In the genomic region with DNA sequence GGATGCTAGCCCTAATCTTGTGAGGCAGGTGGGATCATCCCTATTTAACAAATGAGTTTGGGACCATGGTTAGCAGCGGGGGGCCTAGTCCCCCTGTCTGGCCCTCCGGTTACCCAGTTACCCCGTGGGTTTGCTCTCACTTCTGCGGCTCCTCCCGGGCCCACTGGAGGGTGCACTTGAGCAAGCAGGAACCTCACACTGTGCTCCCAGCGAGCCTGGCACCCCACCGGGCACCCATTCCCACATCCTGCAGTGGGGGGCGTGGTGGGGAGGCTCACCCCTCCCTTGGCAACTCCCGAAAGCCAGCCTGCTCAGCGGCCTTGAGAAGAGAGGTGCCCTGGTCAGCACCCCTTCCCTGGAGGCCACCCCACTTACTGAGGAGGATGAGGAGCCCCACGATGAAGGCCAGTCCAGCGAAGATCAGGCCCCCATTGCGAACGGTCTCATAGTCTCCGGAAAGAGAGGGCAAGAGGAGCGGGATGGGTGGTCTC, we compare ENCODE assay signal across 8 cellular contexts. TPM values are rescaled to one million over a fixed set of nuclear protein-coding genes. Genes with fewer than 3 reads are reported as not detected.
A peak's percentile ranks its signal among the peaks of the same experiment; 100 is the strongest.
DNase-seq lines count a peak whose midpoint lies in the region; ATAC-seq, FAIRE-seq and TF ChIP-seq lines count a peak whose summit lies in the region.

No MANE protein-coding gene starts in this region.

- peaks cover 87% of the 10 kb centered on the region for H3K4me1 ChIP-seq in HepG2 (ENCODE audit: insufficient read depth, low read length)

- TF ChIP-seq CTCF in HepG2 (CRISPR knock-in tag; IDR thresholded peaks at IDR 0.05): peak; percentile 66
- peak; percentile 70 for TF ChIP-seq CTCF in type B pancreatic cell (conservative IDR thresholded peaks at IDR 0.05)

- FAIRE-seq in RCC 7860 (lab: Jason Lieb, UNC) (no peak), HepG2 (lab: Jason Lieb, UNC) (no peak)

- no peaks in the 10 kb centered on the region for H3K36me3 ChIP-seq in HepG2 (replicated peaks in 1 of 2; ENCODE audit: control insufficient read depth in 1 of 2, insufficient read depth in 2 of 2, low read length in 2 of 2)

- peaks cover 16% of the 10 kb centered on the region for H3K27me3 Mint-ChIP-seq in type B pancreatic cell

- CTCF ChIA-PET in HepG2 (lab: Yijun Ruan, JAX; ENCODE audit: low intra/inter-chr PET ratio, low total read pairs): interaction anchor here (1.0 kb wide), 1 partner anchor 124 kb away, joined by 3 read pairs; no protein-coding TSS in a partner anchor

- TF ChIP-seq POLR2A in HepG2 (IDR thresholded peaks at IDR 0.05; ENCODE audit: insufficient read depth in 1 of 2, low read depth in 2 of 2, low read length in 2 of 2): no peak

- no peaks in the 10 kb centered on the region for H3K9me3 ChIP-seq in HepG2 (ENCODE audit: low read length)

- 63% methylated on average over 7 of the region's 16 CpGs for WGBS in HepG2 (ENCODE audit: low lambda C conversion rate)

- peak overlapping the region in 1 of 3 experiments; percentile 72; a peak in 2 of 6 replicates for H3K4me3 ChIP-seq in HepG2 (replicated peaks in 1 of 3; ENCODE audit: insufficient read depth in 1 of 3, low read depth in 2 of 3, low read length in 3 of 3)

- H3K79me2 ChIP-seq in HepG2 (ENCODE audit: insufficient read depth, low read length): peaks cover 13% of the 10 kb centered on the region

- BruUV-seq in HepG2 (replicated peaks; lab: Mats Ljungman, UMichigan): no TSS peak

- no peak for TF ChIP-seq RAD21 in HepG2 (CRISPR knock-in tag; IDR thresholded peaks at IDR 0.05)

- in situ Hi-C loops in HepG2 (cut with HindIII; ENCODE audit: extremely low pct_ligation_motif_present, low pct_unique_long_range_greater_than_20kb): loop anchor here (5.0 kb wide), 1 partner anchor 125 kb away; no protein-coding TSS in a partner anchor

- peak; percentile 61 for DNase-seq in activated T-cell treated with anti-CD3 and anti-CD28 coated beads for 1 hour (ENCODE audit: low read depth)
- DNase-seq in activated T-cell treated with anti-CD3 and anti-CD28 coated beads for 4 hours: no peak
- DNase-seq in RCC 7860 (ENCODE audit: low spot score): peak; percentile 11
- peak; percentile 47 for DNase-seq in astrocyte of the hippocampus (ENCODE audit: low read depth, low spot score)
- DNase-seq in HepG2 (ENCODE audit: low spot score): no peak
- no peak for DNase-seq in type B pancreatic cell (ENCODE audit: extremely low spot score, unreplicated experiment)

- peaks cover 0 to 6% of the 10 kb centered on the region in 2 experiments; a peak in 1 of 5 replicates for H3K27me3 ChIP-seq in HepG2 (ENCODE audit: control insufficient read depth in 1 of 2, insufficient read depth in 2 of 2, low read length in 2 of 2)

- POLR2A ChIA-PET in HepG2 (lab: Yijun Ruan, JAX): no interaction called here

- ATAC-seq in HepG2 (no peak; the same call in 2 of the 3 replicates), GM19351 (IDR thresholded peaks at IDR 0.05; ENCODE audit: unreplicated experiment) (no peak), GM21528 (IDR thresholded peaks at IDR 0.05; ENCODE audit: low FRiP score, unreplicated experiment) (no peak)

- no peaks in the 10 kb centered on the region for H3K9me3 Mint-ChIP-seq in type B pancreatic cell

- peaks cover 21% of the 10 kb centered on the region for H3K4me1 Mint-ChIP-seq in type B pancreatic cell (ENCODE audit: unreplicated experiment)

- H3K27ac Mint-ChIP-seq in type B pancreatic cell: no peak overlapping the region

- H3K4me3 Mint-ChIP-seq in type B pancreatic cell: no peak overlapping the region

- H3K4me2 ChIP-seq in HepG2 (ENCODE audit: low read depth, low read length): peak overlapping the region; percentile 72

- H4K20me1 ChIP-seq in HepG2 (ENCODE audit: insufficient read depth, low read length): no peaks in the 10 kb centered on the region

- no peak overlapping the region for H2AFZ ChIP-seq in HepG2 (ENCODE audit: low read length)

- intact Hi-C loops in HepG2 (cut with micrococcal nuclease; ENCODE audit: unreplicated experiment): no loop called here

- no peak overlapping the region for H3K27ac ChIP-seq in HepG2 (ENCODE audit: extremely low read length, insufficient read depth, low read length)

- H3K9ac ChIP-seq in HepG2 (ENCODE audit: insufficient read depth, low read depth, low read length): no peak overlapping the region

- no peak for TF ChIP-seq EP300 in HepG2 (IDR thresholded peaks at IDR 0.05; ENCODE audit: low read depth in 2 of 2, low read length in 2 of 2)
- TF ChIP-seq EP300 in HepG2 (CRISPR knock-in tag; IDR thresholded peaks at IDR 0.05; ENCODE audit: borderline replicate concordance): no peak

- no peaks in the 10 kb centered on the region for H3K36me3 Mint-ChIP-seq in type B pancreatic cell

RNA-seq across cellular contexts. Expression of gene FXYD2, which starts 2.5 kb away (rescaled TPM):
- total RNA-seq in HepG2 (2016; rRNA removed; fragmentation: Illumina TruSeq; extraction: Trizol) (106 and 107 TPM in 2 replicates), type B pancreatic cell (ENCODE audit: low replicate concordance) (40.8 and 57.5 TPM in 2 replicates)
- total RNA-seq in HepG2 (2016; cell fraction: cytosol; rRNA removed; fragmentation: Illumina TruSeq; extraction: Trizol; ENCODE audit: low read depth): 71.2 and 93.3 TPM in 2 replicates
- total RNA-seq in HepG2 (2016; cell fraction: insoluble cytoplasmic fraction; rRNA removed; fragmentation: Illumina TruSeq; extraction: Trizol): 102 and 114 TPM in 2 replicates
- total RNA-seq in HepG2 (2016; cell fraction: membrane; rRNA removed; fragmentation: Illumina TruSeq; extraction: Trizol): 99.5 and 112 TPM in 2 replicates
- total RNA-seq in HepG2 (2016; cell fraction: nucleus; rRNA removed; fragmentation: Illumina TruSeq; extraction: Trizol): 50.7 and 58.0 TPM in 2 replicates
- 38.8 and 45.9 TPM in 2 replicates for polyA plus RNA-seq in HepG2 (2011; rRNA removed)
- 34.6 and 67.1 TPM in 2 replicates for polyA plus RNA-seq in HepG2 (2011; cell fraction: cytosol; rRNA removed)
- 36.7 and 39.0 TPM in 2 replicates for polyA plus RNA-seq in HepG2 (2011; cell fraction: nucleus; rRNA removed)
- polyA plus RNA-seq in HepG2 (2012): 12.8 and 15.4 TPM in 2 replicates
- 80.3 and 98.8 TPM in 2 replicates for polyA plus RNA-seq in HepG2 (2016; cell fraction: cytosol; fragmentation: Illumina TruSeq; extraction: Trizol; ENCODE audit: low read depth)
- 93.9 and 102 TPM in 2 replicates for polyA plus RNA-seq in HepG2 (2016; cell fraction: insoluble cytoplasmic fraction; fragmentation: Illumina TruSeq; extraction: Trizol; ENCODE audit: low read depth)
- polyA plus RNA-seq in HepG2 (2016; cell fraction: membrane; fragmentation: Illumina TruSeq; extraction: Trizol; ENCODE audit: low read depth): 83.4 and 95.9 TPM in 2 replicates
- polyA plus RNA-seq in HepG2 (2016; cell fraction: nucleus; fragmentation: Illumina TruSeq; extraction: Trizol; ENCODE audit: insufficient read depth, low read depth): 79.8 and 83.8 TPM in 2 replicates
- 0.12 and 31.7 TPM in 2 replicates for polyA minus RNA-seq in HepG2 (2011; rRNA and poly(A)+ RNA removed; ENCODE audit: low replicate concordance)
- polyA minus RNA-seq in HepG2 (2011; cell fraction: cytosol; rRNA and poly(A)+ RNA removed): 4.7 and 14.1 TPM in 2 replicates
- 35.9 and 38.2 TPM in 2 replicates for polyA minus RNA-seq in HepG2 (2011; cell fraction: nucleus; rRNA and poly(A)+ RNA removed)

RNA-seq across cellular contexts. Expression of gene DSCAML1, which starts 25.1 kb away (rescaled TPM):
- 0.14 and 0.29 TPM in 2 replicates for total RNA-seq in HepG2 (2016; rRNA removed; fragmentation: Illumina TruSeq; extraction: Trizol)
- total RNA-seq in HepG2 (2016; cell fraction: cytosol; rRNA removed; fragmentation: Illumina TruSeq; extraction: Trizol; ENCODE audit: low read depth): 0.61 and 0.88 TPM in 2 replicates
- 0.24 and 0.35 TPM in 2 replicates for total RNA-seq in HepG2 (2016; cell fraction: insoluble cytoplasmic fraction; rRNA removed; fragmentation: Illumina TruSeq; extraction: Trizol)
- 0.17 and 0.28 TPM in 2 replicates for total RNA-seq in HepG2 (2016; cell fraction: membrane; rRNA removed; fragmentation: Illumina TruSeq; extraction: Trizol)
- 0.47 and 0.50 TPM in 2 replicates for total RNA-seq in HepG2 (2016; cell fraction: nucleus; rRNA removed; fragmentation: Illumina TruSeq; extraction: Trizol)
- polyA plus RNA-seq in HepG2 (2011; rRNA removed): 0.40 and 0.72 TPM in 2 replicates
- 0.15 and 0.35 TPM in 2 replicates for polyA plus RNA-seq in HepG2 (2011; cell fraction: cytosol; rRNA removed)
- polyA plus RNA-seq in HepG2 (2011; cell fraction: nucleus; rRNA removed): 2.6 and 4.1 TPM in 2 replicates
- 0.48 and 0.69 TPM in 2 replicates for polyA plus RNA-seq in HepG2 (2012)
- polyA plus RNA-seq in HepG2 (2016; cell fraction: cytosol; fragmentation: Illumina TruSeq; extraction: Trizol; ENCODE audit: low read depth): 0.06 and 0.07 TPM in 2 replicates
- 0.14 and 0.19 TPM in 2 replicates for polyA plus RNA-seq in HepG2 (2016; cell fraction: insoluble cytoplasmic fraction; fragmentation: Illumina TruSeq; extraction: Trizol; ENCODE audit: low read depth)
- polyA plus RNA-seq in HepG2 (2016; cell fraction: membrane; fragmentation: Illumina TruSeq; extraction: Trizol; ENCODE audit: low read depth): 0.09 and 0.14 TPM in 2 replicates
- 0.24 and 0.74 TPM in 2 replicates for polyA plus RNA-seq in HepG2 (2016; cell fraction: nucleus; fragmentation: Illumina TruSeq; extraction: Trizol; ENCODE audit: insufficient read depth, low read depth)
- 1.8 TPM in 1 of 2 replicates, not detected in the other for polyA minus RNA-seq in HepG2 (2011; rRNA and poly(A)+ RNA removed; ENCODE audit: low replicate concordance)
- polyA minus RNA-seq in HepG2 (2011; cell fraction: cytosol; rRNA and poly(A)+ RNA removed): 0.18 and 0.20 TPM in 2 replicates
- polyA minus RNA-seq in HepG2 (2011; cell fraction: nucleus; rRNA and poly(A)+ RNA removed): 2.7 and 6.2 TPM in 2 replicates
- total RNA-seq in type B pancreatic cell (ENCODE audit: low replicate concordance): 5.8 and 9.8 TPM in 2 replicates

RNA-seq across cellular contexts. Expression of gene FXYD6, which starts 54.4 kb away (rescaled TPM):
- total RNA-seq in HepG2 (2016; rRNA removed; fragmentation: Illumina TruSeq; extraction: Trizol) (not detected in 2 replicates), type B pancreatic cell (ENCODE audit: low replicate concordance) (22.9 and 66.6 TPM in 2 replicates)
- total RNA-seq in HepG2 (2016; cell fraction: cytosol; rRNA removed; fragmentation: Illumina TruSeq; extraction: Trizol; ENCODE audit: low read depth): not detected in 2 replicates
- total RNA-seq in HepG2 (2016; cell fraction: insoluble cytoplasmic fraction; rRNA removed; fragmentation: Illumina TruSeq; extraction: Trizol): not detected in 2 replicates
- total RNA-seq in HepG2 (2016; cell fraction: membrane; rRNA removed; fragmentation: Illumina TruSeq; extraction: Trizol): not detected in 2 replicates
- total RNA-seq in HepG2 (2016; cell fraction: nucleus; rRNA removed; fragmentation: Illumina TruSeq; extraction: Trizol): not detected in 2 replicates
- not detected in 2 replicates for polyA plus RNA-seq in HepG2 (2011; rRNA removed)
- not detected in 2 replicates for polyA plus RNA-seq in HepG2 (2011; cell fraction: cytosol; rRNA removed)
- not detected in 2 replicates for polyA plus RNA-seq in HepG2 (2011; cell fraction: nucleus; rRNA removed)
- polyA plus RNA-seq in HepG2 (2012): not detected in 2 replicates
- polyA plus RNA-seq in HepG2 (2016; cell fraction: cytosol; fragmentation: Illumina TruSeq; extraction: Trizol; ENCODE audit: low read depth): not detected in 2 replicates
- not detected in 2 replicates for polyA plus RNA-seq in HepG2 (2016; cell fraction: insoluble cytoplasmic fraction; fragmentation: Illumina TruSeq; extraction: Trizol; ENCODE audit: low read depth)
- not detected in 2 replicates for polyA plus RNA-seq in HepG2 (2016; cell fraction: membrane; fragmentation: Illumina TruSeq; extraction: Trizol; ENCODE audit: low read depth)
- polyA plus RNA-seq in HepG2 (2016; cell fraction: nucleus; fragmentation: Illumina TruSeq; extraction: Trizol; ENCODE audit: insufficient read depth, low read depth): not detected in 2 replicates
- polyA minus RNA-seq in HepG2 (2011; rRNA and poly(A)+ RNA removed; ENCODE audit: low replicate concordance): not detected in 2 replicates
- polyA minus RNA-seq in HepG2 (2011; cell fraction: cytosol; rRNA and poly(A)+ RNA removed): not detected in 2 replicates
- not detected in 2 replicates for polyA minus RNA-seq in HepG2 (2011; cell fraction: nucleus; rRNA and poly(A)+ RNA removed)

Comparison
In these comparisons a context has a peak if more than half of its experiments do, and no peak if none do; other contexts are left out.
1. DNase-seq: peak in activated T-cell treated with anti-CD3 and anti-CD28 coated beads for 1 hour (single experiment), RCC 7860 (single experiment) and astrocyte of the hippocampus (single experiment); none in activated T-cell treated with anti-CD3 and anti-CD28 coated beads for 4 hours (single experiment), HepG2 (single experiment) and type B pancreatic cell (single experiment).
2. RNA of gene FXYD6, which starts 54.4 kb away (total RNA-seq): 22.9 to 66.6 TPM in type B pancreatic cell; not detected in HepG2; every median in the first group is over 10 times any median in the second.